In genomic region chr17:43365921-43366320, GRCh38 we compare ENCODE assay signal across 2 cellular contexts.
TF ChIP-seq lines count a peak whose summit lies in the region.

No MANE protein-coding gene starts in this region.

TF ChIP-seq in K562, 482 proteins besides CTCF, POLR2A, EP300 and RAD21:
- TF ChIP-seq YY1 (IDR thresholded peaks at IDR 0.05; ENCODE audit: borderline replicate concordance in 1 of 3, control insufficient read depth in 1 of 3, extremely low read depth in 1 of 3, insufficient read depth in 3 of 3, insufficient read length in 1 of 3, insufficient replicate concordance in 2 of 3, low read depth in 1 of 3, low read length in 2 of 3) (peak in 1 of 3 experiments; percentile 36), L3MBTL2 (IDR thresholded peaks at IDR 0.05) (0 out of 2 replicates have a peak, but pooled peaks have one; percentile 27)

TF ChIP-seq in liver, 16 proteins besides CTCF, POLR2A, EP300 and RAD21:
- TF ChIP-seq YY1 (IDR thresholded peaks at IDR 0.05), result peak; percentile 64
